17 cellular contexts compared by ENCODE assay signal in the genomic region with DNA sequence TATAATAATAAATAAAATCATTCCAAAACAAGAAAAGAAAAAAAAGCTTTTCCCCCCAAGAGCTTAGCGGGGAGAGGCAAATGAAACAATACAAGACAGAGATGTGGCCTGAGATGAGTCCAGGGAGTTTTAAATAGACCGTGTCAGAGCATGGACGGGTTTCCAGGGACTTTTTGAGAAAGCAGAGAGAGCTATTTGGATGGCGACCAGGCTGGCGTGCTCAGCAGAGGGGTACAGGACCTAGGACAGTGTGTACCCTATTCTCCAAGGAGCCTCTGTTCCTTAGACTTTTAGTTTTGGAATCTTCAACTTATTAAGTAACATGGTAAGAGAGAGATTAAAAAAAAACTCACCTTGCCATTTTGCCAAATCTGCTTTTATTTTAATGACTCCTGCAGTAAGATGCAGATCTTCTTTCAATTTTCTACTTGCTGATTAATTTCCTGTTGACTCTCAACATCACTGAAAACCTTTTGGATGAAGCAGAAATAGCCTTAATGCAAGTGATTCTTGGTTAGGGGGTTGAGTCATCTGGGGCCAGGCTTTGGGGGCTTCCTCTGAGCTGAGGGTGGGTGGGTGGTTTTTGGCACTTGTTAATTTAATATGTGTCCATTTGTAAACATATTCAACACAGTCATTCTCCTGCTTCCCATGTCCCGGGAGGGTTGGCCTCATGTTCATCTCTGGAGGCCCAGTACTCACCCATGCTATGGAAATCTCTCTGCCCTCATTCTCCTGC. TPM values are rescaled to one million over a fixed set of nuclear protein-coding genes. Genes with fewer than 3 reads are reported as not detected.
DNase-seq lines count a peak whose midpoint lies in the region; ATAC-seq and TF ChIP-seq lines count a peak whose summit lies in the region.
"Had no signal": no experiment of that assay in that cellular context is flagged by ENCODE, and none has a peak within 500 bp of the region (broad histone marks: within the 10 kb centered on the region; RNA-seq: fewer than 3 reads in every experiment).

No MANE protein-coding gene starts in this region.

- H3K4me1 Mint-ChIP-seq in stimulated activated naive CD8-positive, alpha-beta T cell treated with anti-CD3 and anti-CD28 coated beads, Interleukin-15, amount 100 ng/mL, for 72 hours, result no peaks in the 10 kb centered on the region
- H3K4me1 Mint-ChIP-seq: immature natural killer cell, T-cell had no signal

- intact Hi-C loops in lower leg skin (cut with DNase I; ENCODE audit: low total_unique reads), result no loop called here

- ATAC-seq in stimulated activated naive CD8-positive, alpha-beta T cell treated with anti-CD3 and anti-CD28 coated beads, Interleukin-15, amount 100 ng/mL, for 72 hours, result peak; percentile 48
- no peak for ATAC-seq in GM18498 (IDR thresholded peaks at IDR 0.05; ENCODE audit: unreplicated experiment)
- ATAC-seq: natural killer cell treated with Interleukin-12 subunit alpha and Interleukin-12 subunit beta and Interleukin-15 and Interleukin-18, amount 100 ng/mL, for 72 hours; T-cell had no signal

- 37 to 39% methylated on average over 6 of the region's 6 CpGs for WGBS in lower leg skin, 2 donors

- peaks cover 56% of the 10 kb centered on the region for H3K27me3 Mint-ChIP-seq in stimulated activated naive CD8-positive, alpha-beta T cell treated with anti-CD3 and anti-CD28 coated beads, Interleukin-15, amount 100 ng/mL, for 72 hours

- H3K4me3 Mint-ChIP-seq in stimulated activated naive CD8-positive, alpha-beta T cell treated with anti-CD3 and anti-CD28 coated beads, Interleukin-15, amount 100 ng/mL, for 72 hours, result no peak overlapping the region
- H3K4me3 Mint-ChIP-seq: immature natural killer cell; natural killer cell treated with Interleukin-12 subunit alpha and Interleukin-12 subunit beta and Interleukin-15 and Interleukin-18, amount 100 ng/mL, for 72 hours; T-cell had no signal

- H3K9me3 Mint-ChIP-seq in stimulated activated naive CD8-positive, alpha-beta T cell treated with anti-CD3 and anti-CD28 coated beads, Interleukin-15, amount 100 ng/mL, for 72 hours, result no peaks in the 10 kb centered on the region
- H3K9me3 Mint-ChIP-seq: natural killer cell treated with Interleukin-12 subunit alpha and Interleukin-12 subunit beta and Interleukin-15 and Interleukin-18, amount 100 ng/mL, for 72 hours; T-cell had no signal

- DNase-seq in GM03348 (ENCODE audit: low spot score) (peak; percentile 13), cerebellar cortex (ENCODE audit: low spot score) (peak; percentile 19), lower leg skin (ENCODE audit: low spot score in 2 of 2) (peak; percentile 80 to 95), NCI-H2196 (lab: John Stamatoyannopoulos, UW; ENCODE audit: unreplicated experiment) (no peak), T-helper 9 cell (no peak)
- no peak for DNase-seq in stimulated activated naive CD8-positive, alpha-beta T cell treated with anti-CD3 and anti-CD28 coated beads, Interleukin-15, amount 100 ng/mL, for 72 hours
- no peak for DNase-seq in stimulated activated CD4-positive, alpha-beta T cell treated with anti-CD3 and anti-CD28 coated beads, Interleukin-12 subunit alpha, Interleukin-12 subunit beta, amount 100 ng/mL, for 4 hours
- DNase-seq: activated CD4-positive, alpha-beta T cell treated with anti-CD3 and anti-CD28 coated beads, Interleukin-2, amount 50 U/mL, for 4 hours; activated gamma-delta T cell; cerebellar nuclear complex; DMS153; immature natural killer cell; NCI-H2107; T-cell had no signal

- H3K27ac Mint-ChIP-seq in stimulated activated naive CD8-positive, alpha-beta T cell treated with anti-CD3 and anti-CD28 coated beads, Interleukin-15, amount 100 ng/mL, for 72 hours, result no peak overlapping the region
- H3K27ac Mint-ChIP-seq: immature natural killer cell; natural killer cell treated with Interleukin-12 subunit alpha and Interleukin-12 subunit beta and Interleukin-15 and Interleukin-18, amount 100 ng/mL, for 72 hours; T-cell had no signal

- TF ChIP-seq CTCF in lower leg skin (IDR thresholded peaks at IDR 0.05), result no peak

- TF ChIP-seq POLR2A in lower leg skin (IDR thresholded peaks at IDR 0.05), result no peak

- no peak overlapping the region for H3K4me3 ChIP-seq in lower leg skin (ENCODE audit: low read depth, poor library complexity, severe bottlenecking)
- H3K4me3 ChIP-seq: smooth muscle cell had no signal

RNA-seq across cellular contexts. Expression of gene OSMR, which starts 49.6 kb away (rescaled TPM):
- 10 to 100 TPM; 13.7 to 28.1 (median 22.0) TPM for total RNA-seq in lower leg skin

Comparison
In these comparisons a context has a peak if more than half of its experiments do, and no peak if none do; other contexts are left out.
1. DNase-seq: peak in GM03348 (single experiment), cerebellar cortex (single experiment) and lower leg skin (2 of 2); none in stimulated activated naive CD8-positive, alpha-beta T cell treated with anti-CD3 and anti-CD28 coated beads, Interleukin-15, amount 100 ng/mL, for 72 hours (0 of 2), NCI-H2196 (single experiment), T-helper 9 cell (single experiment) and stimulated activated CD4-positive, alpha-beta T cell treated with anti-CD3 and anti-CD28 coated beads, Interleukin-12 subunit alpha, Interleukin-12 subunit beta, amount 100 ng/mL, for 4 hours (single experiment).